26 cellular contexts compared by ENCODE assay signal in the genomic region with DNA sequence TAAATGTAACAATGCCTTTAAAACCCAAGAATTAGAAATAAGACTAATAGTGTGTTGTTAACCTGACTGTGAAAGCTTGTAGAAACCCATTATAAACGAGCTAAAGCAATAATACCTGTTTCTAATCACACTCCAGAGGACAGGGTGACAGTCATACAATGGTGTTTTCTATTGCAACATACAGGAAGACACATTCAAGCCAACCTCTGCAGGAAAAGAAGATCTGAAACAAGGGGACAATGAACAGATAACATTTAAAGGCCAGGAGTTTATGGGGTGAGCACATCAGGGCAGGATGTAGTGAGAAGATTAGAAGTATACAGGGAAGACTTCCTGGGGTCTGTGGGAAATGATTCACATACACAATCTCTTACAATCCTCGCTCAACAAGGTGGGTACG. TPM values are rescaled to one million over a fixed set of nuclear protein-coding genes. Genes with fewer than 3 reads are reported as not detected.
DNase-seq lines count a peak whose midpoint lies in the region; ATAC-seq, FAIRE-seq and TF ChIP-seq lines count a peak whose summit lies in the region.
"Had no signal": no experiment of that assay in that cellular context is flagged by ENCODE, and none has a peak within 500 bp of the region (broad histone marks: within the 10 kb centered on the region; RNA-seq: fewer than 3 reads in every experiment).

No MANE protein-coding gene starts in this region.

- TF ChIP-seq CTCF in K562 (IDR thresholded peaks at IDR 0.05 in 2 of 3, conservative IDR thresholded peaks at IDR 0.05 in 1 of 3; ENCODE audit: insufficient read depth in 2 of 3, low read depth in 1 of 3, low read length in 3 of 3) = no peak

- BruUV-seq in K562 (replicated peaks; lab: Mats Ljungman, UMichigan) = no TSS peak

- no peaks in the 10 kb centered on the region for H3K27me3 ChIP-seq in K562 (ENCODE audit: control insufficient read depth in 2 of 2, insufficient read depth in 2 of 2, low read length in 2 of 2)

- DNase-seq in SKM-1 treated with dmso at 0.1 percent for 144 hours (lab: John Stamatoyannopoulos, UW; ENCODE audit: unreplicated experiment) = peak; percentile 21
- DNase-seq in SKM-1 (lab: John Stamatoyannopoulos, UW; ENCODE audit: unreplicated experiment) = no peak
- peak; percentile 34 to 64 for DNase-seq in NOMO-1 (lab: John Stamatoyannopoulos, UW; ENCODE audit: unreplicated experiment in 2 of 2)
- no peak for DNase-seq in K562 (ENCODE audit: extremely low read depth in 1 of 4, low spot score in 3 of 4)
- DNase-seq in stimulated activated naive B cell treated with anti-CD40 and anti-IgM and Interleukin-4, amounts not matched to agents 10 μg/mL and 1 μg/mL and 100 μg/mL, for 72 hours = no peak
- DNase-seq in superior temporal gyrus (ENCODE audit: extremely low spot score) = no peak
- DNase-seq in activated naive CD8-positive, alpha-beta T cell treated with anti-CD3 and anti-CD28 coated beads for 36 hours = no peak
- DNase-seq: 8988T; ACHN; BE2C; CD4-positive, CD25-positive, alpha-beta regulatory T cell; Karpas-422; NCI-H2029; NCI-H526 treated with DMSO at 0.1 percent for 48 hours had no signal

- CTCF ChIA-PET in K562 (lab: Yijun Ruan, JAX; ENCODE audit: low intra/inter-chr PET ratio) = no interaction called here

- no peak overlapping the region for H3K4me3 ChIP-seq in K562
- H3K4me3 ChIP-seq: PC-9 had no signal

- no peak overlapping the region for H3K27ac ChIP-seq in K562 (ENCODE audit: extremely low read depth, low read depth, low read length)
- H3K27ac ChIP-seq: HL-60, PC-9 had no signal

- no peak overlapping the region for H2AFZ ChIP-seq in K562 (ENCODE audit: low read depth, low read length)
- H2AFZ ChIP-seq: PC-9 had no signal

- no peaks in the 10 kb centered on the region for H3K79me2 ChIP-seq in K562 (ENCODE audit: control insufficient read depth, insufficient read depth, low read length)

- no peak for TF ChIP-seq RAD21 in K562 (CRISPR knock-in tag; conservative IDR thresholded peaks at IDR 0.05 in 1 of 2, IDR thresholded peaks at IDR 0.05 in 1 of 2)

- no peaks in the 10 kb centered on the region for H3K9me1 ChIP-seq in K562 (ENCODE audit: control insufficient read depth, insufficient read depth, low read length)

- H3K27me3 Mint-ChIP-seq in stimulated activated naive B cell treated with anti-CD40 and anti-IgM and Interleukin-4, amounts not matched to agents 10 μg/mL and 1 μg/mL and 100 μg/mL, for 72 hours = peaks cover 20 to 23% of the 10 kb centered on the region in 2 donors
- H3K27me3 Mint-ChIP-seq in activated naive CD8-positive, alpha-beta T cell treated with anti-CD3 and anti-CD28 coated beads for 36 hours = peaks cover 16% of the 10 kb centered on the region

- 44% methylated on average over 3 of the region's 3 CpGs for WGBS in K562 (ENCODE audit: insufficient coverage, low coverage, missing lambda C conversion rate)

- no peaks in the 10 kb centered on the region for H3K9me3 Mint-ChIP-seq in stimulated activated naive B cell treated with anti-CD40 and anti-IgM and Interleukin-4, amounts not matched to agents 10 μg/mL and 1 μg/mL and 100 μg/mL, for 72 hours
- H3K9me3 Mint-ChIP-seq in activated naive CD8-positive, alpha-beta T cell treated with anti-CD3 and anti-CD28 coated beads for 36 hours = no peaks in the 10 kb centered on the region
- H3K9me3 Mint-ChIP-seq: CD4-positive, CD25-positive, alpha-beta regulatory T cell had no signal

- peaks cover 15% of the 10 kb centered on the region for H4K20me1 ChIP-seq in K562 (replicated peaks; ENCODE audit: control insufficient read depth, insufficient read depth, low read length)

- no peak overlapping the region for H3K9ac ChIP-seq in K562 (ENCODE audit: insufficient read depth in 1 of 2, low read depth in 2 of 2, low read length in 2 of 2)

- peaks cover 66 to 83% of the 10 kb centered on the region in 2 donors for H3K36me3 Mint-ChIP-seq in stimulated activated naive B cell treated with anti-CD40 and anti-IgM and Interleukin-4, amounts not matched to agents 10 μg/mL and 1 μg/mL and 100 μg/mL, for 72 hours
- peaks cover 61% of the 10 kb centered on the region for H3K36me3 Mint-ChIP-seq in activated naive CD8-positive, alpha-beta T cell treated with anti-CD3 and anti-CD28 coated beads for 36 hours

- no peak for TF ChIP-seq EP300 in K562 (IDR thresholded peaks at IDR 0.05; ENCODE audit: low read length)

- peaks cover 10 to 11% of the 10 kb centered on the region in 2 donors for H3K4me1 Mint-ChIP-seq in stimulated activated naive B cell treated with anti-CD40 and anti-IgM and Interleukin-4, amounts not matched to agents 10 μg/mL and 1 μg/mL and 100 μg/mL, for 72 hours
- no peaks in the 10 kb centered on the region for H3K4me1 Mint-ChIP-seq in activated naive CD8-positive, alpha-beta T cell treated with anti-CD3 and anti-CD28 coated beads for 36 hours

- H3K4me1 ChIP-seq in K562 (replicated peaks in 1 of 2; ENCODE audit: control insufficient read depth in 2 of 2, insufficient read depth in 2 of 2, low read length in 2 of 2) = peaks cover 0 to 3% of the 10 kb centered on the region in 2 experiments; a peak in 1 of 5 replicates
- H3K4me1 ChIP-seq: BE2C had no signal

- ATAC-seq in K562 (no peak), HG02642 (IDR thresholded peaks at IDR 0.05; ENCODE audit: poor library complexity, unreplicated experiment) (no peak)
- peak; percentile 55 to 75 for ATAC-seq in stimulated activated naive B cell treated with anti-CD40 and anti-IgM and Interleukin-4, amounts not matched to agents 10 μg/mL and 1 μg/mL and 100 μg/mL, for 72 hours (replicated peaks)
- ATAC-seq: HCT116 had no signal

- POLR2A ChIA-PET in K562 (lab: Yijun Ruan, JAX) = no interaction called here

- no peak overlapping the region for H3K4me2 ChIP-seq in K562 (ENCODE audit: insufficient read depth, low read length)
- H3K4me2 ChIP-seq: PC-9 had no signal

- no peak for TF ChIP-seq POLR2A in K562 (conservative IDR thresholded peaks at IDR 0.05)

- no peaks in the 10 kb centered on the region for H3K9me3 ChIP-seq in K562 (replicated peaks; ENCODE audit: control insufficient read depth, insufficient read depth, low read depth, low read length)
- H3K9me3 ChIP-seq: BE2C had no signal

- in situ Hi-C loops in K562 (cut with MboI) = no loop called here

- no peak overlapping the region for H3K27ac Mint-ChIP-seq in stimulated activated naive B cell treated with anti-CD40 and anti-IgM and Interleukin-4, amounts not matched to agents 10 μg/mL and 1 μg/mL and 100 μg/mL, for 72 hours
- H3K27ac Mint-ChIP-seq in activated naive CD8-positive, alpha-beta T cell treated with anti-CD3 and anti-CD28 coated beads for 36 hours = no peak overlapping the region

- peaks cover 66% of the 10 kb centered on the region; the same call in 2 of the 3 replicates for H3K36me3 ChIP-seq in K562 (ENCODE audit: control insufficient read depth, insufficient read depth, low read length)

- intact Hi-C loops in K562 (cut with micrococcal nuclease) = no loop called here

- no peak overlapping the region for H3K4me3 Mint-ChIP-seq in stimulated activated naive B cell treated with anti-CD40 and anti-IgM and Interleukin-4, amounts not matched to agents 10 μg/mL and 1 μg/mL and 100 μg/mL, for 72 hours
- H3K4me3 Mint-ChIP-seq in activated naive CD8-positive, alpha-beta T cell treated with anti-CD3 and anti-CD28 coated beads for 36 hours = no peak overlapping the region
- H3K4me3 Mint-ChIP-seq: CD4-positive, CD25-positive, alpha-beta regulatory T cell had no signal

- no peak for FAIRE-seq in K562 (lab: Jason Lieb, UNC)
- FAIRE-seq: GM19239 had no signal

TF ChIP-seq in K562, 482 proteins besides CTCF, POLR2A, EP300 and RAD21:
- TF ChIP-seq SPI1 (IDR thresholded peaks at IDR 0.05; ENCODE audit: borderline replicate concordance, low read depth, low read length) (no peak), SMARCE1 (IDR thresholded peaks at IDR 0.05) (no peak), CEBPG (CRISPR knock-in tag; IDR thresholded peaks at IDR 0.05) (no peak), CEBPG (tag; conservative IDR thresholded peaks at IDR 0.05 in 1 of 2, IDR thresholded peaks at IDR 0.05 in 1 of 2) (peak in 1 of 2 experiments; percentile 63; a peak in 2 of 4 replicates), RBM14 (IDR thresholded peaks at IDR 0.05; ENCODE audit: borderline replicate concordance, insufficient read depth, low read depth, low read length) (no peak), CEBPB (tag; IDR thresholded peaks at IDR 0.05) (peak; percentile 47), ZNF3 (CRISPR knock-in tag; IDR thresholded peaks at IDR 0.05) (no peak), ELF4 (CRISPR knock-in tag; IDR thresholded peaks at IDR 0.05) (no peak)

RNA-seq across cellular contexts. Expression of a gene that starts 13.8 kb away (rescaled TPM):
- total RNA-seq in K562 (2011; cell fraction: chromatin; rRNA removed; ENCODE audit: low replicate concordance) = not detected in 2 replicates
- total RNA-seq in K562 (2011; cell fraction: nucleolus; rRNA removed) = not detected in 2 replicates
- total RNA-seq in K562 (2011; cell fraction: nucleoplasm; rRNA removed) = not detected in 2 replicates
- total RNA-seq in K562 (2014; rRNA removed) = not detected in 2 replicates
- total RNA-seq in K562 (2014; rRNA removed; fragmentation: Illumina TruSeq; extraction: Trizol) = not detected in 2 replicates
- total RNA-seq in K562 (2015; rRNA removed; fragmentation: Illumina TruSeq; extraction: Trizol) = not detected in 2 replicates
- not detected in 2 replicates for total RNA-seq in K562 (2021)
- not detected in 2 replicates for polyA plus RNA-seq in K562 (2011; rRNA removed)
- not detected in 2 replicates for polyA plus RNA-seq in K562 (2011; cell fraction: cytosol; rRNA removed)
- not detected in 2 replicates for polyA plus RNA-seq in K562 (2011; cell fraction: nucleus; rRNA removed)
- polyA plus RNA-seq in K562 (2012) = 0.07 TPM in 1 of 2 replicates, not detected in the other
- not detected in 2 replicates for polyA plus RNA-seq in K562 (2014; fragmentation: Illumina TruSeq; extraction: Trizol)
- not detected for polyA plus RNA-seq in K562 (2014; fragmentation: Nextera tagmentation; extraction: Ambion mirVana)
- polyA plus RNA-seq in K562 (2014; rRNA removed) = not detected in 2 replicates
- polyA minus RNA-seq in K562 (2011; rRNA and poly(A)+ RNA removed) = not detected in 2 replicates
- not detected in 2 replicates for polyA minus RNA-seq in K562 (2011; cell fraction: cytosol; rRNA and poly(A)+ RNA removed)
- not detected in 2 replicates for polyA minus RNA-seq in K562 (2011; cell fraction: nucleus; rRNA and poly(A)+ RNA removed)
- not detected for total RNA-seq in activated naive CD8-positive, alpha-beta T cell treated with anti-CD3 and anti-CD28 coated beads for 36 hours
- total RNA-seq: CD4-positive, CD25-positive, alpha-beta regulatory T cell; G401; H4; NCI-H460; PC-9; Right ventricle myocardium inferior; RPMI7951; SK-MEL-5; T-helper 1 cell treated with Interleukin-12 subunit alpha and Interleukin-12 subunit beta and Interleukin-4 antibody, amounts not matched to agents 30 ng/mL and 1 ng/mL, for 36 hours had no signal
- polyA plus RNA-seq: CD4-positive, CD25-positive, alpha-beta regulatory T cell had no signal

Comparison
In these comparisons a context has a peak if more than half of its experiments do, and no peak if none do; other contexts are left out.
1. DNase-seq: peak in SKM-1 treated with dmso at 0.1 percent for 144 hours (single experiment) and NOMO-1 (2 of 2); none in SKM-1 (single experiment), K562 (0 of 4), stimulated activated naive B cell treated with anti-CD40 and anti-IgM and Interleukin-4, amounts not matched to agents 10 μg/mL and 1 μg/mL and 100 μg/mL, for 72 hours (single experiment), superior temporal gyrus (single experiment) and activated naive CD8-positive, alpha-beta T cell treated with anti-CD3 and anti-CD28 coated beads for 36 hours (single experiment).
2. ATAC-seq: peak in stimulated activated naive B cell treated with anti-CD40 and anti-IgM and Interleukin-4, amounts not matched to agents 10 μg/mL and 1 μg/mL and 100 μg/mL, for 72 hours (2 of 2); none in K562 (single experiment) and HG02642 (single experiment).